1 cellular context compared by ENCODE assay signal in genomic region chr9:136619742-136620440, GRCh38.
A peak's percentile ranks its signal among the peaks of the same experiment; 100 is the strongest.
TF ChIP-seq lines count a peak whose summit lies in the region.

No MANE protein-coding gene starts in this region.

TF ChIP-seq in HepG2, 621 proteins besides CTCF, POLR2A, EP300 and RAD21 (continued from another document and continues in another):
- TF ChIP-seq, protein P1, sequence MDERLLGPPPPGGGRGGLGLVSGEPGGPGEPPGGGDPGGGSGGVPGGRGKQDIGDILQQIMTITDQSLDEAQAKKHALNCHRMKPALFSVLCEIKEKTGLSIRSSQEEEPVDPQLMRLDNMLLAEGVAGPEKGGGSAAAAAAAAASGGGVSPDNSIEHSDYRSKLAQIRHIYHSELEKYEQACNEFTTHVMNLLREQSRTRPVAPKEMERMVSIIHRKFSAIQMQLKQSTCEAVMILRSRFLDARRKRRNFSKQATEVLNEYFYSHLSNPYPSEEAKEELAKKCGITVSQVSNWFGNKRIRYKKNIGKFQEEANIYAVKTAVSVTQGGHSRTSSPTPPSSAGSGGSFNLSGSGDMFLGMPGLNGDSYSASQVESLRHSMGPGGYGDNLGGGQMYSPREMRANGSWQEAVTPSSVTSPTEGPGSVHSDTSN (CRISPR knock-in tag; IDR thresholded peaks at IDR 0.05), result no peak
- TF ChIP-seq ZNF749 (CRISPR knock-in tag; IDR thresholded peaks at IDR 0.05; ENCODE audit: borderline replicate concordance), result no peak
- TF ChIP-seq, protein P2, sequence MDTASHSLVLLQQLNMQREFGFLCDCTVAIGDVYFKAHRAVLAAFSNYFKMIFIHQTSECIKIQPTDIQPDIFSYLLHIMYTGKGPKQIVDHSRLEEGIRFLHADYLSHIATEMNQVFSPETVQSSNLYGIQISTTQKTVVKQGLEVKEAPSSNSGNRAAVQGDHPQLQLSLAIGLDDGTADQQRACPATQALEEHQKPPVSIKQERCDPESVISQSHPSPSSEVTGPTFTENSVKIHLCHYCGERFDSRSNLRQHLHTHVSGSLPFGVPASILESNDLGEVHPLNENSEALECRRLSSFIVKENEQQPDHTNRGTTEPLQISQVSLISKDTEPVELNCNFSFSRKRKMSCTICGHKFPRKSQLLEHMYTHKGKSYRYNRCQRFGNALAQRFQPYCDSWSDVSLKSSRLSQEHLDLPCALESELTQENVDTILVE (CRISPR knock-in tag; IDR thresholded peaks at IDR 0.05), result peak; percentile 75
- no peak for TF ChIP-seq ZNF570 (CRISPR knock-in tag; IDR thresholded peaks at IDR 0.05; ENCODE audit: borderline replicate concordance)
- no peak for TF ChIP-seq ZNF101 (CRISPR knock-in tag; IDR thresholded peaks at IDR 0.05; ENCODE audit: borderline replicate concordance, low read depth)
- peak; percentile 94 for TF ChIP-seq HNRNPL (IDR thresholded peaks at IDR 0.05; ENCODE audit: low read depth, low read length)
- no peak for TF ChIP-seq ZNF619 (CRISPR knock-in tag; IDR thresholded peaks at IDR 0.05)
- no peak for TF ChIP-seq PAF1 (CRISPR knock-in tag; IDR thresholded peaks at IDR 0.05)
- no peak for TF ChIP-seq HNRNPUL1 (IDR thresholded peaks at IDR 0.05; ENCODE audit: low read depth, low read length)
- no peak for TF ChIP-seq ZNF33B (CRISPR knock-in tag; IDR thresholded peaks at IDR 0.05)
- TF ChIP-seq, protein P3, sequence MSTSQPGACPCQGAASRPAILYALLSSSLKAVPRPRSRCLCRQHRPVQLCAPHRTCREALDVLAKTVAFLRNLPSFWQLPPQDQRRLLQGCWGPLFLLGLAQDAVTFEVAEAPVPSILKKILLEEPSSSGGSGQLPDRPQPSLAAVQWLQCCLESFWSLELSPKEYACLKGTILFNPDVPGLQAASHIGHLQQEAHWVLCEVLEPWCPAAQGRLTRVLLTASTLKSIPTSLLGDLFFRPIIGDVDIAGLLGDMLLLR (CRISPR knock-in tag; IDR thresholded peaks at IDR 0.05), result no peak
- TF ChIP-seq GLI4 (CRISPR knock-in tag; IDR thresholded peaks at IDR 0.05; ENCODE audit: borderline replicate concordance), result no peak
- no peak for TF ChIP-seq NR3C1 (CRISPR knock-in tag; IDR thresholded peaks at IDR 0.05)
- no peak for TF ChIP-seq ZNF382 (CRISPR knock-in tag; IDR thresholded peaks at IDR 0.05; ENCODE audit: borderline replicate concordance)
- peak; percentile 42; the same call in 1 of the 2 replicates for TF ChIP-seq ZNF580 (CRISPR knock-in tag; IDR thresholded peaks at IDR 0.05; ENCODE audit: borderline replicate concordance, low read depth)
- TF ChIP-seq ATRX (CRISPR knock-in tag; IDR thresholded peaks at IDR 0.05; ENCODE audit: borderline replicate concordance), result no peak
- TF ChIP-seq CREM (IDR thresholded peaks at IDR 0.05), result no peak
- TF ChIP-seq CREM (CRISPR knock-in tag; IDR thresholded peaks at IDR 0.05), result no peak
- no peak for TF ChIP-seq PLSCR1 (CRISPR knock-in tag; IDR thresholded peaks at IDR 0.05; ENCODE audit: borderline replicate concordance)
- TF ChIP-seq YEATS2 (CRISPR knock-in tag; IDR thresholded peaks at IDR 0.05; ENCODE audit: borderline replicate concordance), result peak; percentile 39; the same call in 1 of the 2 replicates
- TF ChIP-seq HMG20B (CRISPR knock-in tag; conservative IDR thresholded peaks at IDR 0.05), result peak; percentile 72
- no peak for TF ChIP-seq CAMTA2 (CRISPR knock-in tag; IDR thresholded peaks at IDR 0.05; ENCODE audit: borderline replicate concordance)
- no peak for TF ChIP-seq SNAI1 (CRISPR knock-in tag; IDR thresholded peaks at IDR 0.05; ENCODE audit: borderline replicate concordance)
- no peak for TF ChIP-seq CHD2 (IDR thresholded peaks at IDR 0.05; ENCODE audit: low read depth, low read length)
- 0 out of 2 replicates have a peak, but pooled peaks have one; percentile 55 for TF ChIP-seq MTF2 (CRISPR knock-in tag; IDR thresholded peaks at IDR 0.05; ENCODE audit: borderline replicate concordance)
- no peak for TF ChIP-seq ARNT2 (CRISPR knock-in tag; IDR thresholded peaks at IDR 0.05; ENCODE audit: low read depth)
- no peak; the same call in 1 of the 2 replicates for TF ChIP-seq FOXC1 (CRISPR knock-in tag; IDR thresholded peaks at IDR 0.05; ENCODE audit: borderline replicate concordance)
- TF ChIP-seq PCBP1 (IDR thresholded peaks at IDR 0.05; ENCODE audit: borderline replicate concordance, low read depth, low read length), result no peak
- no peak for TF ChIP-seq CHD4 (IDR thresholded peaks at IDR 0.05; ENCODE audit: borderline replicate concordance, low read length)
- TF ChIP-seq CENPBD1 (CRISPR knock-in tag; IDR thresholded peaks at IDR 0.05; ENCODE audit: borderline replicate concordance, low read depth), result no peak
- no peak for TF ChIP-seq ZNF329 (CRISPR knock-in tag; IDR thresholded peaks at IDR 0.05; ENCODE audit: low read depth)
- no peak for TF ChIP-seq USF2 (IDR thresholded peaks at IDR 0.05; ENCODE audit: low read depth, low read length)
- peak; percentile 66; the same call in 1 of the 2 replicates for TF ChIP-seq USF2 (CRISPR knock-in tag; IDR thresholded peaks at IDR 0.05; ENCODE audit: borderline replicate concordance)
- TF ChIP-seq, protein P4, sequence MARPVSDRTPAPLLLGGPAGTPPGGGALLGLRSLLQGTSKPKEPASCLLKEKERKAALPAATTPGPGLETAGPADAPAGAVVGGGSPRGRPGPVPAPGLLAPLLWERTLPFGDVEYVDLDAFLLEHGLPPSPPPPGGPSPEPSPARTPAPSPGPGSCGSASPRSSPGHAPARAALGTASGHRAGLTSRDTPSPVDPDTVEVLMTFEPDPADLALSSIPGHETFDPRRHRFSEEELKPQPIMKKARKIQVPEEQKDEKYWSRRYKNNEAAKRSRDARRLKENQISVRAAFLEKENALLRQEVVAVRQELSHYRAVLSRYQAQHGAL (CRISPR knock-in tag; IDR thresholded peaks at IDR 0.05; ENCODE audit: not compliant biosample characterization), result no peak
- TF ChIP-seq KDM4B (CRISPR knock-in tag; IDR thresholded peaks at IDR 0.05), result 0 out of 2 replicates have a peak, but pooled peaks have one; percentile 31
- TF ChIP-seq SP140L (CRISPR knock-in tag; IDR thresholded peaks at IDR 0.05; ENCODE audit: borderline replicate concordance), result no peak
- no peak for TF ChIP-seq SMAD1 (CRISPR knock-in tag; IDR thresholded peaks at IDR 0.05; ENCODE audit: borderline replicate concordance, low read depth)
- no peak for TF ChIP-seq ARNT (IDR thresholded peaks at IDR 0.05)
- TF ChIP-seq JDP2 (CRISPR knock-in tag; IDR thresholded peaks at IDR 0.05; ENCODE audit: borderline replicate concordance), result no peak
- peak; percentile 63 for TF ChIP-seq THAP11 (CRISPR knock-in tag; IDR thresholded peaks at IDR 0.05)
- TF ChIP-seq ATAD3A (CRISPR knock-in tag; IDR thresholded peaks at IDR 0.05), result no peak
- peak; percentile 22; the same call in 1 of the 2 replicates for TF ChIP-seq IRF2 (CRISPR knock-in tag; IDR thresholded peaks at IDR 0.05)
- no peak for TF ChIP-seq EHMT2 (IDR thresholded peaks at IDR 0.05; ENCODE audit: borderline replicate concordance, low read depth, low read length)
- no peak for TF ChIP-seq JUND (CRISPR knock-in tag; IDR thresholded peaks at IDR 0.05)
- TF ChIP-seq SRSF1 (optimal IDR thresholded peaks at IDR 0.05; ENCODE audit: low read depth, low read length), result no peak
- TF ChIP-seq, protein P5, sequence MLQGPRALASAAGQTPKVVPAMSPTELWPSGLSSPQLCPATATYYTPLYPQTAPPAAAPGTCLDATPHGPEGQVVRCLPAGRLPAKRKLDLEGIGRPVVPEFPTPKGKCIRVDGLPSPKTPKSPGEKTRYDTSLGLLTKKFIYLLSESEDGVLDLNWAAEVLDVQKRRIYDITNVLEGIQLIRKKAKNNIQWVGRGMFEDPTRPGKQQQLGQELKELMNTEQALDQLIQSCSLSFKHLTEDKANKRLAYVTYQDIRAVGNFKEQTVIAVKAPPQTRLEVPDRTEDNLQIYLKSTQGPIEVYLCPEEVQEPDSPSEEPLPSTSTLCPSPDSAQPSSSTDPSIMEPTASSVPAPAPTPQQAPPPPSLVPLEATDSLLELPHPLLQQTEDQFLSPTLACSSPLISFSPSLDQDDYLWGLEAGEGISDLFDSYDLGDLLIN (CRISPR knock-in tag; IDR thresholded peaks at IDR 0.05; ENCODE audit: borderline replicate concordance), result no peak
- TF ChIP-seq ZFP1 (CRISPR knock-in tag; IDR thresholded peaks at IDR 0.05), result 0 out of 2 replicates have a peak, but pooled peaks have one; percentile 52
- TF ChIP-seq, protein P6, sequence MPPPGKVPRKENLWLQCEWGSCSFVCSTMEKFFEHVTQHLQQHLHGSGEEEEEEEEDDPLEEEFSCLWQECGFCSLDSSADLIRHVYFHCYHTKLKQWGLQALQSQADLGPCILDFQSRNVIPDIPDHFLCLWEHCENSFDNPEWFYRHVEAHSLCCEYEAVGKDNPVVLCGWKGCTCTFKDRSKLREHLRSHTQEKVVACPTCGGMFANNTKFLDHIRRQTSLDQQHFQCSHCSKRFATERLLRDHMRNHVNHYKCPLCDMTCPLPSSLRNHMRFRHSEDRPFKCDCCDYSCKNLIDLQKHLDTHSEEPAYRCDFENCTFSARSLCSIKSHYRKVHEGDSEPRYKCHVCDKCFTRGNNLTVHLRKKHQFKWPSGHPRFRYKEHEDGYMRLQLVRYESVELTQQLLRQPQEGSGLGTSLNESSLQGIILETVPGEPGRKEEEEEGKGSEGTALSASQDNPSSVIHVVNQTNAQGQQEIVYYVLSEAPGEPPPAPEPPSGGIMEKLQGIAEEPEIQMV (CRISPR knock-in tag; IDR thresholded peaks at IDR 0.05; ENCODE audit: low read depth), result no peak
- no peak for TF ChIP-seq NFKB2 (CRISPR knock-in tag; IDR thresholded peaks at IDR 0.05; ENCODE audit: borderline replicate concordance)
- no peak for TF ChIP-seq ZNF143 (CRISPR knock-in tag; IDR thresholded peaks at IDR 0.05)
- no peak for TF ChIP-seq MTERF4 (CRISPR knock-in tag; IDR thresholded peaks at IDR 0.05)
- peak; percentile 93 for TF ChIP-seq ETV5 (CRISPR knock-in tag; IDR thresholded peaks at IDR 0.05; ENCODE audit: borderline replicate concordance)
- no peak for TF ChIP-seq JARID2 (CRISPR knock-in tag; IDR thresholded peaks at IDR 0.05; ENCODE audit: insufficient replicate concordance)
- TF ChIP-seq, protein P7, sequence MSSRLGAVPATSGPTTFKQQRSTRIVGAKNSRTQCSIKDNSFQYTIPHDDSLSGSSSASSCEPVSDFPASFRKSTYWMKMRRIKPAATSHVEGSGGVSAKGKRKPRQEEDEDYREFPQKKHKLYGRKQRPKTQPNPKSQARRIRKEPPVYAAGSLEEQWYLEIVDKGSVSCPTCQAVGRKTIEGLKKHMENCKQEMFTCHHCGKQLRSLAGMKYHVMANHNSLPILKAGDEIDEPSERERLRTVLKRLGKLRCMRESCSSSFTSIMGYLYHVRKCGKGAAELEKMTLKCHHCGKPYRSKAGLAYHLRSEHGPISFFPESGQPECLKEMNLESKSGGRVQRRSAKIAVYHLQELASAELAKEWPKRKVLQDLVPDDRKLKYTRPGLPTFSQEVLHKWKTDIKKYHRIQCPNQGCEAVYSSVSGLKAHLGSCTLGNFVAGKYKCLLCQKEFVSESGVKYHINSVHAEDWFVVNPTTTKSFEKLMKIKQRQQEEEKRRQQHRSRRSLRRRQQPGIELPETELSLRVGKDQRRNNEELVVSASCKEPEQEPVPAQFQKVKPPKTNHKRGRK (CRISPR knock-in tag; IDR thresholded peaks at IDR 0.05), result no peak
- peak; percentile 77 for TF ChIP-seq ELF1 (CRISPR knock-in tag; IDR thresholded peaks at IDR 0.05)
- TF ChIP-seq, protein P8, sequence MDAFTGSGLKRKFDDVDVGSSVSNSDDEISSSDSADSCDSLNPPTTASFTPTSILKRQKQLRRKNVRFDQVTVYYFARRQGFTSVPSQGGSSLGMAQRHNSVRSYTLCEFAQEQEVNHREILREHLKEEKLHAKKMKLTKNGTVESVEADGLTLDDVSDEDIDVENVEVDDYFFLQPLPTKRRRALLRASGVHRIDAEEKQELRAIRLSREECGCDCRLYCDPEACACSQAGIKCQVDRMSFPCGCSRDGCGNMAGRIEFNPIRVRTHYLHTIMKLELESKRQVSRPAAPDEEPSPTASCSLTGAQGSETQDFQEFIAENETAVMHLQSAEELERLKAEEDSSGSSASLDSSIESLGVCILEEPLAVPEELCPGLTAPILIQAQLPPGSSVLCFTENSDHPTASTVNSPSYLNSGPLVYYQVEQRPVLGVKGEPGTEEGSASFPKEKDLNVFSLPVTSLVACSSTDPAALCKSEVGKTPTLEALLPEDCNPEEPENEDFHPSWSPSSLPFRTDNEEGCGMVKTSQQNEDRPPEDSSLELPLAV (CRISPR knock-in tag; conservative IDR thresholded peaks at IDR 0.05; ENCODE audit: low read depth), result no peak
